14 cellular contexts compared by ENCODE assay signal in the genomic region with DNA sequence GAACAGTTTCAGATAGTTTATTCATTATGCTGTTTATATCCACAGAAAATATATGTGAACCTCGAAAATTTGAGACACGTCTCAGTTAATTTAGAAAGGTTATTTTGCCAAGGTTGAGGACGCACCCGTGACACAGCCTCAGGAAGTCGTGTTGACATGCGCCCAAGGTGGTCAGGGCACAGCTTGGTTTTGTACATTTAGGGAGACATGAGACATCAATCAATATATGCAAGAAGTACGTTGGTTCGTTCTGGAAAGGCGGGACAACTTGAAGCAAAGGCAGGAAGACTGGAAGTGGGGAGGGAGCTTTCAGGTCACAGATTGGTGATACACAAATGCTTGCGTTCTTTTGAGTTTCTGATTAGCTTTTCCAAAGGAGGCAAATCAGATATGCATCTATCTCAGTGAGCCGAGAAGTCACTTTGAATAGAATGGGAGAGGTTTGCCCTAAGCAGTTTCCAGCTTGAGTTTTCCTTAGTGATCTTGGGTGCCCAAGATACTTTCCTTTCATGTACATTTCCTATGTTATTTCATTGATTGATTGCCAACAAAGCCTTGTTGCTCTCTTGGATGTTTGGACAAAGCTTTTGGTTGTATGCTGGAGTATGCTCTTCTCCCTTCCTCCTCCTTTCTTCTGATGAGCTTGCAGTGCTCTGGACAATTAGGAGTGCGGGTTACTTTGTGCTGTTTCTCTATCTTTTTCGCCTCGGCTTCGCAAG. TPM values are rescaled to one million over a fixed set of nuclear protein-coding genes. Genes with fewer than 3 reads are reported as not detected.
DNase-seq lines count a peak whose midpoint lies in the region; ATAC-seq and TF ChIP-seq lines count a peak whose summit lies in the region.
"Had no signal": no experiment of that assay in that cellular context is flagged by ENCODE, and none has a peak within 500 bp of the region (broad histone marks: within the 10 kb centered on the region; RNA-seq: fewer than 3 reads in every experiment).

No MANE protein-coding gene starts in this region.

- POLR2A ChIA-PET in activated naive CD8-positive, alpha-beta T cell treated with anti-CD3 and anti-CD28 coated beads, Interleukin-2, amount 10 ng/mL, durations not matched to agents 7 days and 5 days (lab: Charles Lee) = interaction anchor here (0.9 kb wide), 1 partner anchor 15 kb away, joined by 4 read pairs; no protein-coding TSS in a partner anchor

- H3K27me3 Mint-ChIP-seq in activated naive CD8-positive, alpha-beta T cell treated with anti-CD3 and anti-CD28 coated beads, Interleukin-2, amount 10 ng/mL, durations not matched to agents 7 days and 5 days = no peaks in the 10 kb centered on the region

- H3K4me3 ChIP-seq in ACC112 (ENCODE audit: low read depth, low read length) = peak overlapping the region; percentile 89
- peak overlapping the region; percentile 18 for H3K4me3 ChIP-seq in HFF-Myc (replicated peaks; ENCODE audit: low read depth, low read length)
- H3K4me3 ChIP-seq: ascending aorta had no signal

- no peak overlapping the region for H3K27ac ChIP-seq in ACC112 (ENCODE audit: low read depth, low read length)
- H3K27ac ChIP-seq: ascending aorta had no signal

- H3K79me2 ChIP-seq in ACC112 (ENCODE audit: control insufficient read depth, insufficient read depth, low read length, unreplicated experiment) = peaks cover 66% of the 10 kb centered on the region

- peaks cover 20% of the 10 kb centered on the region for H3K36me3 Mint-ChIP-seq in activated naive CD8-positive, alpha-beta T cell treated with anti-CD3 and anti-CD28 coated beads, Interleukin-2, amount 10 ng/mL, durations not matched to agents 7 days and 5 days

- no peak overlapping the region for H2AFZ ChIP-seq in ACC112 (ENCODE audit: low read length, unreplicated experiment)

- DNase-seq in HFF-Myc (ENCODE audit: extremely low read depth, low read depth) (no peak), left kidney (ENCODE audit: low read depth, low spot score) (peak; percentile 34), NCI-H1436 treated with DMSO at 0.1 percent for 48 hours (lab: John Stamatoyannopoulos, UW) (no peak)
- DNase-seq in activated naive CD8-positive, alpha-beta T cell treated with anti-CD3 and anti-CD28 coated beads, Interleukin-2, amount 10 ng/mL, durations not matched to agents 7 days and 5 days = no peak
- no peak for DNase-seq in activated T-cell treated with anti-CD3 and anti-CD28 coated beads, Interleukin-2, amount 50 U/mL, for 48 hours
- DNase-seq: activated CD4-positive, alpha-beta T cell treated with anti-CD3 and anti-CD28 coated beads for 4 hours; HCEC 1CT; head of caudate nucleus; NCI-H774; nucleus accumbens had no signal

- H3K4me3 Mint-ChIP-seq in activated naive CD8-positive, alpha-beta T cell treated with anti-CD3 and anti-CD28 coated beads, Interleukin-2, amount 10 ng/mL, durations not matched to agents 7 days and 5 days = peak overlapping the region; percentile 26

- no peak for TF ChIP-seq CTCF in HFF-Myc (IDR thresholded peaks at IDR 0.05; ENCODE audit: low read depth, low read length, missing control alignments)

- peaks cover 35% of the 10 kb centered on the region for H3K4me1 Mint-ChIP-seq in activated naive CD8-positive, alpha-beta T cell treated with anti-CD3 and anti-CD28 coated beads, Interleukin-2, amount 10 ng/mL, durations not matched to agents 7 days and 5 days

- H3K36me3 ChIP-seq in ACC112 (ENCODE audit: insufficient read depth, low read length) = peaks cover 41% of the 10 kb centered on the region

- ATAC-seq in activated naive CD8-positive, alpha-beta T cell treated with anti-CD3 and anti-CD28 coated beads, Interleukin-2, amount 10 ng/mL, durations not matched to agents 7 days and 5 days (ENCODE audit: low read depth) = no peak
- ATAC-seq in HG02938 (IDR thresholded peaks at IDR 0.05; ENCODE audit: unreplicated experiment) = no peak
- no peak for ATAC-seq in GM21825 (IDR thresholded peaks at IDR 0.05; ENCODE audit: unreplicated experiment)

- H3K27me3 ChIP-seq in ACC112 (ENCODE audit: insufficient read depth, low read length) = no peaks in the 10 kb centered on the region
- H3K27me3 ChIP-seq: ascending aorta had no signal

- no peak overlapping the region for H3K27ac Mint-ChIP-seq in activated naive CD8-positive, alpha-beta T cell treated with anti-CD3 and anti-CD28 coated beads, Interleukin-2, amount 10 ng/mL, durations not matched to agents 7 days and 5 days

- peaks cover 37% of the 10 kb centered on the region for H3K4me1 ChIP-seq in ACC112 (ENCODE audit: control insufficient read depth, insufficient read depth, low read length, unreplicated experiment)

- no peaks in the 10 kb centered on the region for H3K9me3 Mint-ChIP-seq in activated naive CD8-positive, alpha-beta T cell treated with anti-CD3 and anti-CD28 coated beads, Interleukin-2, amount 10 ng/mL, durations not matched to agents 7 days and 5 days

RNA-seq across cellular contexts. Expression of gene SNAPC1, which starts 3.2 kb away (rescaled TPM):
- 1 to 10 TPM; 5.1 to 5.5 TPM for total RNA-seq in activated naive CD8-positive, alpha-beta T cell treated with anti-CD3 and anti-CD28 coated beads, Interleukin-2, amount 10 ng/mL, durations not matched to agents 7 days and 5 days

RNA-seq across cellular contexts. Expression of gene SYT16, which starts 47.1 kb away (rescaled TPM):
- total RNA-seq in activated naive CD8-positive, alpha-beta T cell treated with anti-CD3 and anti-CD28 coated beads, Interleukin-2, amount 10 ng/mL, durations not matched to agents 7 days and 5 days = not detected
- total RNA-seq: ascending aorta had no signal
